ENCODE assay signal across 29 cellular contexts in the genomic region with DNA sequence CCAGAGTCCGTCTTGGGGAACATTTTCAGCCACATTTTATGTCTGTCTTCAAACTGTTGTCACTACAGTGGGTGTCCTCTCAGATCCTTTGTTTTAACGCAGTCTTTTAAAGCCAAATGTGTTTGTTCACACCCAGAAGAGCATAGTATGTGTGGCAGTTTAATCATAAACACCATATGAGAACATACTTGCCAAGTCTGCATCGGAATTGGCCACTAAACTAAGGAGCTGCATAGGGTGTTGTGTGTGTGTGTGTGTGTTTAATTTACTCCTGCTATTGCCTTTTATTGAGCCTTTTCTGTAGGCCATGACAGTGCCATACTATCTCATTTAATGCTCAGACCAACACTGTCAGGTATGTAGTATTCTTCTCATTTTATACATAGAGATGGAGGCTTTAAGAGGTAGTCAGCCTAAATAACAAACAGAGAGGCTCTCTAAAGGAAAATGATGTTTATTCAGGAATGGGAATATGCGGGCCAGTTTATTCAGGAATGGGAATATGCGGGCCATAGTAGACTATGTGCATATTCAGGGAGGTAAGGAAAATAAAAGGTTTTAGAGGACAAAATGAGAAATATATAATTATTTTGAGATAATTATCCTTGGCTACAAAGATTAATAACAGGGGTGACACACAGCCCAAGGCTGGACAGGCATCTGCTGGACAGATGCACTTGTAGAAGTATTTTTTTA.
"Had no signal": no experiment of that assay in that cellular context is flagged by ENCODE, and none has a peak within 500 bp of the region (broad histone marks: within the 10 kb centered on the region; RNA-seq: fewer than 3 reads in every experiment).

No MANE protein-coding gene starts in this region.

- H3K27ac Mint-ChIP-seq: activated CD8-positive, alpha-beta T cell treated with anti-CD3 and anti-CD28 coated beads for 36 hours; activated naive CD4-positive, alpha-beta T cell treated with anti-CD3 and anti-CD28 coated beads, Interleukin-2, amount 50 U/mL, for 24 hours; activated T-helper 17 cell treated with anti-CD3 and anti-CD28 coated beads, Interleukin-2, amount 50 U/mL, for 72 hours had no signal

- H3K4me1 Mint-ChIP-seq: activated naive CD4-positive, alpha-beta T cell treated with anti-CD3 and anti-CD28 coated beads, Interleukin-2, amount 50 U/mL, for 24 hours; activated T-helper 17 cell treated with anti-CD3 and anti-CD28 coated beads, Interleukin-2, amount 50 U/mL, for 72 hours had no signal

- H3K9me3 Mint-ChIP-seq: activated CD8-positive, alpha-beta T cell treated with anti-CD3 and anti-CD28 coated beads for 36 hours; activated naive CD4-positive, alpha-beta T cell treated with anti-CD3 and anti-CD28 coated beads, Interleukin-2, amount 50 U/mL, for 24 hours; activated T-cell treated with anti-CD3 and anti-CD28 coated beads, Interleukin-2, amount 50 U/mL, for 72 hours; activated T-helper 17 cell treated with anti-CD3 and anti-CD28 coated beads, Interleukin-2, amount 50 U/mL, for 72 hours had no signal

- H3K4me2 ChIP-seq: KMS-11 had no signal

- H3K36me3 ChIP-seq: adrenal gland, breast epithelium, SJCRH30, WERI-Rb-1 had no signal

- H3K4me3 Mint-ChIP-seq: activated CD8-positive, alpha-beta T cell treated with anti-CD3 and anti-CD28 coated beads for 36 hours; activated naive CD4-positive, alpha-beta T cell treated with anti-CD3 and anti-CD28 coated beads, Interleukin-2, amount 50 U/mL, for 24 hours; activated T-cell treated with anti-CD3 and anti-CD28 coated beads, Interleukin-2, amount 50 U/mL, for 72 hours; activated T-helper 17 cell treated with anti-CD3 and anti-CD28 coated beads, Interleukin-2, amount 50 U/mL, for 72 hours had no signal

- H3K4me1 ChIP-seq: adrenal gland, body of pancreas, breast epithelium had no signal

- H3K9me3 ChIP-seq: adrenal gland, body of pancreas, breast epithelium, SJCRH30 had no signal

- H3K27me3 ChIP-seq: adrenal gland, body of pancreas, breast epithelium, SJCRH30 had no signal

- ATAC-seq: activated CD8-positive, alpha-beta T cell treated with anti-CD3 and anti-CD28 coated beads for 36 hours; activated T-cell treated with anti-CD3 and anti-CD28 coated beads, Interleukin-2, amount 50 U/mL, for 72 hours; activated T-helper 17 cell treated with anti-CD3 and anti-CD28 coated beads, Interleukin-2, amount 50 U/mL, for 72 hours; body of pancreas; Panc1 had no signal

- DNase-seq: activated CD4-positive, alpha-beta T cell treated with anti-CD3 and anti-CD28 coated beads for 1 hour; activated CD4-positive, alpha-beta T cell treated with anti-CD3 and anti-CD28 coated beads for 48 hours; activated CD4-positive, CD25-positive, alpha-beta regulatory T cell; activated CD8-positive, alpha-beta T cell treated with anti-CD3 and anti-CD28 coated beads for 36 hours; activated gamma-delta T cell; activated naive CD4-positive, alpha-beta T cell treated with Interleukin-2 at 50 U/mL for 16 hours; activated T-cell treated with anti-CD3 and anti-CD28 coated beads, Interleukin-2, amount 50 U/mL, for 1 hour; activated T-cell treated with anti-CD3 and anti-CD28 coated beads, Interleukin-2, amount 50 U/mL, for 72 hours; adrenal gland; body of pancreas; NCI-H1092 treated with DMSO at 0.1 percent for 48 hours; NCI-H1417; NCI-H187 treated with DMSO at 0.1 percent for 48 hours; NCI-H2081; NCI-H226; NCI-H446 treated with DMSO at 0.1 percent for 48 hours; NCI-H524; NCI-H69; NCI-H82; SHP77; SJCRH30; T1000; WERI-Rb-1 had no signal

- H3K27me3 Mint-ChIP-seq: activated CD8-positive, alpha-beta T cell treated with anti-CD3 and anti-CD28 coated beads for 36 hours; activated naive CD4-positive, alpha-beta T cell treated with anti-CD3 and anti-CD28 coated beads, Interleukin-2, amount 50 U/mL, for 24 hours; activated T-helper 17 cell treated with anti-CD3 and anti-CD28 coated beads, Interleukin-2, amount 50 U/mL, for 72 hours had no signal

- H3K9ac ChIP-seq: KMS-11 had no signal

- H3K4me3 ChIP-seq: adrenal gland, body of pancreas, breast epithelium, SJCRH30, SK-N-MC had no signal

- H3K27ac ChIP-seq: adrenal gland, body of pancreas, breast epithelium, KMS-11, SJCRH30, SK-N-MC, WERI-Rb-1 had no signal
